In genomic region chr1:205764578-205764977, GRCh38 we compare ENCODE assay signal across 22 cellular contexts.
"Had no signal": no experiment of that assay in that cellular context is flagged by ENCODE, and none has a peak within 500 bp of the region (broad histone marks: within the 10 kb centered on the region; RNA-seq: fewer than 3 reads in every experiment).

No MANE protein-coding gene starts in this region.

- H3K27ac ChIP-seq: dorsolateral prefrontal cortex, neural progenitor cell, parathyroid adenoma, right lobe of liver, suprapubic skin, transverse colon, upper lobe of right lung, uterus had no signal

- H3K9me3 ChIP-seq: right lobe of liver, suprapubic skin, transverse colon, upper lobe of right lung, uterus had no signal

- H3K27me3 ChIP-seq: dorsolateral prefrontal cortex, neural progenitor cell, right lobe of liver, suprapubic skin, transverse colon, upper lobe of right lung, uterus had no signal

- H3K9ac ChIP-seq: neural progenitor cell, parathyroid adenoma had no signal

- H3K4me2 ChIP-seq: neural progenitor cell had no signal

- H3K4me3 ChIP-seq: dorsolateral prefrontal cortex, lung, neural progenitor cell, right lobe of liver, suprapubic skin, transverse colon, upper lobe of right lung, uterus had no signal

- FAIRE-seq: frontal cortex, kidney, small intestine had no signal

- H3K4me3 Mint-ChIP-seq: memory B cell, nephron, neural progenitor cell had no signal

- H3K36me3 Mint-ChIP-seq: neural progenitor cell had no signal

- H3K79me2 ChIP-seq: parathyroid adenoma had no signal

- H3K36me3 ChIP-seq: neural progenitor cell, right lobe of liver, suprapubic skin, transverse colon, upper lobe of right lung, uterus had no signal

- H3K4me1 Mint-ChIP-seq: nephron, neural progenitor cell had no signal

- H3K27me3 Mint-ChIP-seq: memory B cell; progenitor cell of endocrine pancreas; stimulated activated naive CD8-positive, alpha-beta T cell treated with anti-CD3 and anti-CD28 coated beads, Interleukin-15, amount 100 ng/mL, for 72 hours had no signal

- H3K9me3 Mint-ChIP-seq: memory B cell; neural progenitor cell; stimulated activated naive CD8-positive, alpha-beta T cell treated with anti-CD3 and anti-CD28 coated beads, Interleukin-15, amount 100 ng/mL, for 72 hours had no signal

- H3K27ac Mint-ChIP-seq: memory B cell, nephron, neural progenitor cell, progenitor cell of endocrine pancreas had no signal

- DNase-seq: dorsolateral prefrontal cortex; effector CD4-positive, alpha-beta T cell; head of caudate nucleus; kidney; right lobe of liver; small intestine; stimulated activated CD4-positive, alpha-beta T cell treated with anti-CD3 and anti-CD28 coated beads, Interleukin-15, amount 100 ng/mL, for 24 hours; stimulated activated CD4-positive, alpha-beta T cell treated with anti-CD3 and anti-CD28 coated beads, Interleukin-2, amount 100 ng/mL, for 48 hours; stimulated activated naive CD4-positive, alpha-beta T cell; stimulated activated naive CD8-positive, alpha-beta T cell treated with anti-CD3 and anti-CD28 coated beads, Interleukin-15, amount 100 ng/mL, for 72 hours; transverse colon; upper lobe of right lung; uterus had no signal

- H3K4me1 ChIP-seq: neural progenitor cell, parathyroid adenoma, right lobe of liver, suprapubic skin, transverse colon, upper lobe of right lung, uterus had no signal

- H2AFZ ChIP-seq: neural progenitor cell, parathyroid adenoma had no signal

- ATAC-seq: left lobe of liver, right lobe of liver, upper lobe of right lung had no signal
